In genomic region chr6:37171970-37172812, GRCh38 we compare ENCODE assay signal across 8 cellular contexts. TPM values are rescaled to one million over a fixed set of nuclear protein-coding genes. Genes with fewer than 3 reads are reported as not detected.
DNase-seq lines count a peak whose midpoint lies in the region; ATAC-seq and TF ChIP-seq lines count a peak whose summit lies in the region.

No MANE protein-coding gene starts in this region.

- H3K27ac ChIP-seq in GM23338 (ENCODE audit: low read depth) (peak overlapping the region; percentile 70), ascending aorta (peak overlapping the region; percentile 89 to 93), right cardiac atrium (ENCODE audit: low read length) (peak overlapping the region; percentile 81), psoas muscle (peak overlapping the region; percentile 94), urinary bladder (ENCODE audit: low read depth) (peak overlapping the region; percentile 28)

- H3K36me3 ChIP-seq in GM23338 (ENCODE audit: insufficient read depth) (peaks cover 30% of the 10 kb centered on the region), ascending aorta (peaks cover 34 to 37% of the 10 kb centered on the region in 2 donors), psoas muscle (ENCODE audit: insufficient read depth in 1 of 2, low read depth in 1 of 2) (peaks cover 8 to 36% of the 10 kb centered on the region in 2 donors), urinary bladder (ENCODE audit: insufficient read depth) (peaks cover 5% of the 10 kb centered on the region)

- H3K27me3 ChIP-seq in GM23338 (ENCODE audit: insufficient read depth) = no peaks in the 10 kb centered on the region
- no peaks in the 10 kb centered on the region for H3K27me3 ChIP-seq in ascending aorta
- H3K27me3 ChIP-seq in right cardiac atrium (ENCODE audit: control insufficient read depth, insufficient read depth) = no peaks in the 10 kb centered on the region
- no peaks in the 10 kb centered on the region for H3K27me3 ChIP-seq in psoas muscle (ENCODE audit: insufficient read depth in 3 of 3, low read length in 2 of 3)

- peak; percentile 72 to 93 for TF ChIP-seq CTCF in GM23338 (conservative IDR thresholded peaks at IDR 0.05; ENCODE audit: low read depth in 2 of 2)
- peak; percentile 92 to 97 (median 93) for TF ChIP-seq CTCF in ascending aorta (IDR thresholded peaks at IDR 0.05)
- TF ChIP-seq CTCF in psoas muscle (IDR thresholded peaks at IDR 0.05) = peak; percentile 93

- H3K4me1 Mint-ChIP-seq in GM23338 = peaks cover 44% of the 10 kb centered on the region

- peak; percentile 7 for ATAC-seq in GM23338
- peak; percentile 3 to 4 for ATAC-seq in right cardiac atrium
- ATAC-seq in psoas muscle = peak; percentile 6 to 52 (median 28)

- H3K27ac Mint-ChIP-seq in GM23338 = peak overlapping the region; percentile 85; the same call in 1 of the 2 replicates

- peaks cover 42% of the 10 kb centered on the region for H3K79me2 ChIP-seq in GM23338 (replicated peaks; ENCODE audit: insufficient read depth)

- H3K9me3 Mint-ChIP-seq in GM23338 = peaks cover 2% of the 10 kb centered on the region; the same call in 2 of the 3 replicates

- intact Hi-C loops in ascending aorta (cut with DNase I) (loop anchor here (1.0 to 2.0 kb wide), 4 partner anchors 44 to 185 kb away; partner anchors contain the start of gene MTCH1), right cardiac atrium (cut with DNase I) (loop anchor here (1.0 to 10.0 kb wide), 7 partner anchors 35 to 147 kb away; no protein-coding TSS in a partner anchor), psoas muscle (cut with DNase I) (loop anchor here (1.0 to 10.0 kb wide), 7 partner anchors 37 to 407 kb away; no protein-coding TSS in a partner anchor)

- no peak overlapping the region for H2AFZ ChIP-seq in GM23338

- peaks cover 37% of the 10 kb centered on the region for H3F3A ChIP-seq in GM23338 (replicated peaks; ENCODE audit: low read depth)

- H3K4me3 ChIP-seq in GM23338 (peak overlapping the region; percentile 64), ascending aorta (peak overlapping the region; percentile 91 to 92), right cardiac atrium (ENCODE audit: low read length) (peak overlapping the region; percentile 71), psoas muscle (peak overlapping the region; percentile 97), urinary bladder (ENCODE audit: low read depth, low read length) (peak overlapping the region; percentile 98)

- H3K27me3 Mint-ChIP-seq in GM23338 (ENCODE audit: insufficient read depth, low read depth, poor library complexity) = peaks cover 15% of the 10 kb centered on the region

- no peaks in the 10 kb centered on the region for H3K9me2 ChIP-seq in GM23338 (ENCODE audit: insufficient read depth)

- H3K36me3 Mint-ChIP-seq in GM23338 (ENCODE audit: low read depth) = peaks cover 49% of the 10 kb centered on the region

- DNase-seq in Ammon's horn (ENCODE audit: low spot score) (peak; percentile 90), GM23338 (ENCODE audit: low spot score) (peak; percentile 97), NCI-H2029 treated with DMSO at 0.1 percent for 48 hours (lab: John Stamatoyannopoulos, UW) (peak; percentile 89), T-helper 22 cell (ENCODE audit: low read depth) (peak; percentile 84), ascending aorta (ENCODE audit: low spot score in 2 of 2) (peak; percentile 74 to 96), right cardiac atrium (peak; percentile 80 to 94 (median 90)), psoas muscle (peak; percentile 85 to 88)

- H4K20me1 ChIP-seq in GM23338 (replicated peaks; ENCODE audit: insufficient read depth) = peaks cover 30% of the 10 kb centered on the region

- whole genome bisulfite sequencing in right cardiac atrium = 10% methylated on average over 17 of the region's 17 CpGs
- WGBS in psoas muscle, 3 donors = 13 to 19% (median 16%) methylated on average over 17 of the region's 17 CpGs
- WGBS in urinary bladder = 9% methylated on average over 17 of the region's 17 CpGs

- H3K4me3 Mint-ChIP-seq in GM23338 = peak overlapping the region; percentile 90

- H3K4me2 ChIP-seq in GM23338 = peak overlapping the region; percentile 85

- H3K4me1 ChIP-seq in GM23338 (ENCODE audit: insufficient read depth) (peaks cover 20% of the 10 kb centered on the region), ascending aorta (peaks cover 0 to 21% of the 10 kb centered on the region in 2 donors), right cardiac atrium (ENCODE audit: control insufficient read depth, insufficient read depth, low read length) (peaks cover 3% of the 10 kb centered on the region), psoas muscle (peaks cover 10% of the 10 kb centered on the region), urinary bladder (ENCODE audit: insufficient read depth) (no peaks in the 10 kb centered on the region)

- H3K9me3 ChIP-seq in ascending aorta (no peaks in the 10 kb centered on the region), right cardiac atrium (ENCODE audit: control insufficient read depth, low read length) (no peaks in the 10 kb centered on the region), psoas muscle (no peaks in the 10 kb centered on the region)

TF ChIP-seq in GM23338, 12 proteins besides CTCF, POLR2A, EP300 and RAD21:
- TF ChIP-seq EZH2phosphoT487 (IDR thresholded peaks at IDR 0.05; ENCODE audit: unreplicated experiment) (no peak), NANOG (IDR thresholded peaks at IDR 0.05; ENCODE audit: borderline replicate concordance) (peak; percentile 33; the same call in 1 of the 2 replicates)

RNA-seq across cellular contexts. Expression of gene PIM1, which starts 2.2 kb away (rescaled TPM):
- 64.0 and 74.2 TPM in 2 replicates for total RNA-seq in GM23338 (2014; rRNA removed; shearing (Covaris generic))
- polyA plus RNA-seq in GM23338 (2016; fragmentation: Nextera tagmentation; extraction: Ambion mirVana) = 43.7 and 46.0 TPM in 2 replicates
- total RNA-seq in ascending aorta = 17.7 TPM
- 10 to 100 TPM; 22.5 to 72.5 (median 32.1) TPM for total RNA-seq in right cardiac atrium
- polyA plus RNA-seq in right cardiac atrium = 44.2 TPM
- total RNA-seq in psoas muscle = 10 to 100 TPM; 18.0 to 45.5 (median 32.8) TPM
- polyA plus RNA-seq in psoas muscle = 10 to 100 TPM in 1 of 3 donors, 1 to 10 TPM in 2; 2.8 to 16.5 (median 7.8) TPM
- 25.7 TPM for total RNA-seq in urinary bladder
- 55.8 TPM for polyA plus RNA-seq in urinary bladder

Comparison
In these comparisons a context has a peak if more than half of its experiments do, and no peak if none do; other contexts are left out.
1. Peak in every context shown above with its lines: DNase-seq, ATAC-seq, H3K4me3 ChIP-seq and H3K27ac ChIP-seq.
2. H3K27ac ChIP-seq: peak in every context shown above with its lines; median percentile 94 in psoas muscle; 91 in ascending aorta; 81 in right cardiac atrium; 70 in GM23338; 28 in urinary bladder.